In the genomic region with DNA sequence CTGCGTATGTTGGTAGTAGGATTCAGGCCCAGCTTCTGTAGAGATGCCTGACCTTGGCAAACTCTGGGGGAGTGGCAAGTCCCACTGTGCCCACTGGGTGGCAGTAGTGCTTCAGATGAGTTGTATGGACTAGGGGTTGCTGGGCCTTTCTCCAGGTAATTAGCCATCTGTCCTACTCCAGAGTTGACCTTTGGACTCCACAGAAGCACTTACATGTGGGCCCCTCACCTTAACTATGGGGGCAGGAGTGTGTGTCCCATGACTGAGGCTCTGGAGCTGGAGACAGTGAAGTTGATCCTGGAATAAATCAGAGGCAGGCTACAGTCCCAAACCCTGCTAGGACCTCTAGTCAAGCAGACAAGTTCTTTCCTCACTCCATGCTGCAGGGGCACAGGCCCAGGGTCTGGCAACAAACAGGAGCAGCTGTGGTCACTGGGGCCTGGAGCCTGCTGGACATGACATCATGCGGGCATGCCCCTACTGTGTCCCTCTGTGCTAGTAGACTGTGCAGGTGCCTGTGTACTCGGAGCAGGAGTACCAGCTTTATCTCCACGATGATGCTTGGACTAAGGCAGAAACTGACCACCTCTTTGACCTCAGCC, we compare ENCODE assay signal across 8 cellular contexts. TPM values are rescaled to one million over a fixed set of nuclear protein-coding genes. Genes with fewer than 3 reads are reported as not detected.
A peak's percentile ranks its signal among the peaks of the same experiment; 100 is the strongest.
DNase-seq lines count a peak whose midpoint lies in the region; ATAC-seq and TF ChIP-seq lines count a peak whose summit lies in the region.

No MANE protein-coding gene starts in this region.

- no peak overlapping the region for H3K4me3 Mint-ChIP-seq in activated T-cell treated with anti-CD3 and anti-CD28 coated beads, Interleukin-2, amount 50 U/mL, for 72 hours
- H3K4me3 Mint-ChIP-seq in nephron progenitor cell = no peak overlapping the region

- peaks cover 31% of the 10 kb centered on the region for H3K4me1 Mint-ChIP-seq in activated T-cell treated with anti-CD3 and anti-CD28 coated beads, Interleukin-2, amount 50 U/mL, for 72 hours (ENCODE audit: low read depth)
- H3K4me1 Mint-ChIP-seq in nephron progenitor cell = peaks cover 65% of the 10 kb centered on the region

- H3K36me3 ChIP-seq in Peyer's patch (peaks cover 0 to 48% (median 0%) of the 10 kb centered on the region in 3 donors), fibroblast of lung (ENCODE audit: control insufficient read depth, insufficient read depth, low read length) (peaks cover 26% of the 10 kb centered on the region)

- H3K4me1 ChIP-seq in Peyer's patch = peaks cover 0 to 16% (median 6%) of the 10 kb centered on the region in 4 donors
- H3K4me1 ChIP-seq in fibroblast of lung (ENCODE audit: control insufficient read depth, extremely low read depth, insufficient read depth, low read length) = peaks cover 8% of the 10 kb centered on the region

- H3K9me3 ChIP-seq in Peyer's patch (no peaks in the 10 kb centered on the region), fibroblast of lung (ENCODE audit: control insufficient read depth, insufficient read depth, low read depth, low read length) (no peaks in the 10 kb centered on the region)

- no peak overlapping the region for H2AFZ ChIP-seq in fibroblast of lung (ENCODE audit: low read length)

- H3K27ac Mint-ChIP-seq in activated T-cell treated with anti-CD3 and anti-CD28 coated beads, Interleukin-2, amount 50 U/mL, for 72 hours = no peak overlapping the region
- no peak overlapping the region for H3K27ac Mint-ChIP-seq in nephron progenitor cell

- peak; percentile 34 to 44 for ATAC-seq in activated T-cell treated with anti-CD3 and anti-CD28 coated beads, Interleukin-2, amount 50 U/mL, for 72 hours (replicated peaks in 1 of 2)
- ATAC-seq in stimulated activated naive CD8-positive, alpha-beta T cell treated with anti-CD3 and anti-CD28 coated beads, Interleukin-15, Interleukin-2, amounts not matched to agents 100 U/mL and 50 U/mL, for 24 hours = peak; percentile 33
- no peak for ATAC-seq in GM21786 (IDR thresholded peaks at IDR 0.05; ENCODE audit: unreplicated experiment)

- no peaks in the 10 kb centered on the region for H3K9me3 Mint-ChIP-seq in activated T-cell treated with anti-CD3 and anti-CD28 coated beads, Interleukin-2, amount 50 U/mL, for 72 hours
- no peaks in the 10 kb centered on the region for H3K9me3 Mint-ChIP-seq in nephron progenitor cell

- H3K27me3 ChIP-seq in Peyer's patch (no peaks in the 10 kb centered on the region), fibroblast of lung (ENCODE audit: control insufficient read depth, insufficient read depth, low read length) (no peaks in the 10 kb centered on the region)

- H3K79me2 ChIP-seq in fibroblast of lung (ENCODE audit: control insufficient read depth, insufficient read depth, low read length) = peaks cover 7% of the 10 kb centered on the region

- no peak for TF ChIP-seq POLR2A in Peyer's patch (IDR thresholded peaks at IDR 0.05)

- H3K27ac ChIP-seq in Peyer's patch = no peak overlapping the region
- H3K27ac ChIP-seq in fibroblast of lung (ENCODE audit: insufficient read depth, low read length) = no peak overlapping the region

- H3K4me3 ChIP-seq in Peyer's patch = no peak overlapping the region
- H3K4me3 ChIP-seq in fibroblast of lung (replicated peaks in 1 of 4; ENCODE audit: control extremely low read depth in 1 of 4, insufficient read depth in 1 of 4, low read depth in 3 of 4, low read length in 4 of 4) = no peak overlapping the region

- H3K36me3 Mint-ChIP-seq in activated T-cell treated with anti-CD3 and anti-CD28 coated beads, Interleukin-2, amount 50 U/mL, for 72 hours (ENCODE audit: insufficient read depth in 2 of 2) = peaks cover 3 to 10% of the 10 kb centered on the region in 2 donors
- H3K36me3 Mint-ChIP-seq in nephron progenitor cell (ENCODE audit: low read depth) = peaks cover 31% of the 10 kb centered on the region

- H3K4me2 ChIP-seq in fibroblast of lung (ENCODE audit: extremely low read depth, insufficient read depth, low read length) = no peak overlapping the region

- no peaks in the 10 kb centered on the region for H4K20me1 ChIP-seq in fibroblast of lung (ENCODE audit: control insufficient read depth, extremely low read depth, insufficient read depth, low read length)

- H3K27me3 Mint-ChIP-seq in activated T-cell treated with anti-CD3 and anti-CD28 coated beads, Interleukin-2, amount 50 U/mL, for 72 hours (ENCODE audit: low read depth) = no peaks in the 10 kb centered on the region
- H3K27me3 Mint-ChIP-seq in nephron progenitor cell (ENCODE audit: low read depth, poor library complexity) = peaks cover 5% of the 10 kb centered on the region

- no peak overlapping the region for H3K9ac ChIP-seq in fibroblast of lung (ENCODE audit: insufficient read depth, low read length)

- TF ChIP-seq CTCF in Peyer's patch (IDR thresholded peaks at IDR 0.05) (peak; percentile 40 to 95 (median 88)), fibroblast of lung (conservative IDR thresholded peaks at IDR 0.05 in 1 of 2, IDR thresholded peaks at IDR 0.05 in 1 of 2; ENCODE audit: low read depth in 1 of 2, low read length in 2 of 2) (peak; percentile 92 to 95), nephron progenitor cell (IDR thresholded peaks at IDR 0.05) (peak; percentile 90)

- DNase-seq in DMS79 (lab: John Stamatoyannopoulos, UW) = peak; percentile 15
- peak; percentile 38 for DNase-seq in KG1 (lab: John Stamatoyannopoulos, UW)
- DNase-seq in Peyer's patch = peak; percentile 74 to 92 (median 85)
- DNase-seq in activated T-cell treated with anti-CD3 and anti-CD28 coated beads, Interleukin-2, amount 50 U/mL, for 72 hours = peak; percentile 76 to 78
- peak; percentile 41 to 63 for DNase-seq in fibroblast of lung (ENCODE audit: low read depth in 2 of 2)
- DNase-seq in nephron progenitor cell = peak; percentile 91
- peak; percentile 83 for DNase-seq in stimulated activated naive CD8-positive, alpha-beta T cell treated with anti-CD3 and anti-CD28 coated beads, Interleukin-15, Interleukin-2, amounts not matched to agents 100 U/mL and 50 U/mL, for 24 hours

RNA-seq across cellular contexts. Expression of a gene that starts 4.6 kb away (rescaled TPM):
- total RNA-seq in Peyer's patch = 100 to 1,000 TPM in 3 of 4 donors, 10 to 100 TPM in 1; 79.2 to 149 (median 113) TPM
- 10 to 100 TPM; 40.0 to 46.6 TPM for total RNA-seq in activated T-cell treated with anti-CD3 and anti-CD28 coated beads, Interleukin-2, amount 50 U/mL, for 72 hours
- 17.2 and 23.6 TPM in 2 replicates for total RNA-seq in fibroblast of lung
- polyA plus RNA-seq in fibroblast of lung = 21.1 and 26.8 TPM in 2 replicates
- polyA plus RNA-seq in fibroblast of lung (2012) = 26.5 and 29.2 TPM in 2 replicates
- 54.5 and 79.4 TPM in 2 replicates for polyA minus RNA-seq in fibroblast of lung (ENCODE audit: low replicate concordance)

Comparison
In these comparisons a context has a peak if more than half of its experiments do, and no peak if none do; other contexts are left out.
1. DNase-seq: peak in every context shown above with its lines; median percentile 91 in nephron progenitor cell; 85 in Peyer's patch; 83 in stimulated activated naive CD8-positive, alpha-beta T cell treated with anti-CD3 and anti-CD28 coated beads, Interleukin-15, Interleukin-2, amounts not matched to agents 100 U/mL and 50 U/mL, for 24 hours; 77 in activated T-cell treated with anti-CD3 and anti-CD28 coated beads, Interleukin-2, amount 50 U/mL, for 72 hours; 52 in fibroblast of lung; 38 in KG1; 15 in DMS79.